15 cellular contexts compared by ENCODE assay signal in genomic region chr20:38471245-38471644, GRCh38. TPM values are rescaled to one million over a fixed set of nuclear protein-coding genes. Genes with fewer than 3 reads are reported as not detected.
DNase-seq lines count a peak whose midpoint lies in the region; ATAC-seq and TF ChIP-seq lines count a peak whose summit lies in the region.
"Had no signal": no experiment of that assay in that cellular context is flagged by ENCODE, and none has a peak within 500 bp of the region (broad histone marks: within the 10 kb centered on the region; RNA-seq: fewer than 3 reads in every experiment).

No MANE protein-coding gene starts in this region.

- H3K4me1 Mint-ChIP-seq in CD4-positive, alpha-beta T cell (ENCODE audit: low read depth), result peaks cover 43% of the 10 kb centered on the region
- H3K4me1 Mint-ChIP-seq in chondrocyte (ENCODE audit: low read depth), result peaks cover 32% of the 10 kb centered on the region
- H3K4me1 Mint-ChIP-seq in nephron, result peaks cover 21% of the 10 kb centered on the region

- TF ChIP-seq CTCF in CD4-positive, alpha-beta T cell (IDR thresholded peaks at IDR 0.05), result no peak
- no peak for TF ChIP-seq CTCF in chondrocyte (IDR thresholded peaks at IDR 0.05)
- TF ChIP-seq CTCF in nephron (IDR thresholded peaks at IDR 0.05; ENCODE audit: unreplicated experiment in 3 of 3), result no peak

- no peak for DNase-seq in CD4-positive, alpha-beta T cell
- DNase-seq in HT-29 (ENCODE audit: low spot score) (peak; percentile 42), chondrocyte (ENCODE audit: low spot score) (no peak), left ventricle myocardium superior (no peak), NCI-H2227 treated with DMSO at 0.1 percent for 48 hours (lab: John Stamatoyannopoulos, UW) (no peak)
- DNase-seq in NK-92 treated with Interleukin-12 subunit alpha and Interleukin-12 subunit beta, amount 100 ng/mL, for 24 hours (lab: John Stamatoyannopoulos, UW), result no peak
- DNase-seq: activated CD4-positive, alpha-beta T cell treated with anti-CD3 and anti-CD28 coated beads for 1 hour; activated T-cell treated with anti-CD3 and anti-CD28 coated beads, Interleukin-2, amount 50 U/mL, for 24 hours; HCEC 1CT; mesendoderm; NCI-H1694 treated with DMSO at 0.1 percent for 48 hours; NCI-H524 treated with DMSO at 0.1 percent for 48 hours; pancreas had no signal

- H3K27ac Mint-ChIP-seq in CD4-positive, alpha-beta T cell, result peak overlapping the region; percentile 88
- H3K27ac Mint-ChIP-seq in chondrocyte (ENCODE audit: unreplicated experiment) (peak overlapping the region; percentile 14), nephron (peak overlapping the region in 1 of 3 experiments; percentile 28)

- intact Hi-C loops in CD4-positive, alpha-beta T cell (cut with DNase I, micrococcal nuclease), result loop anchor here (5.0 to 10.0 kb wide), 5 partner anchors 276 to 1294 kb away; partner anchors contain the start of genes ACTR5 (in 1 of the 2), CTNNBL1 (in 1 of the 2), DHX35 (in 1 of the 2) and MROH8 (in 1 of the 2)
- intact Hi-C loops in left ventricle myocardium superior (cut with micrococcal nuclease), result no loop called here

- peak overlapping the region; percentile 89 for H3K4me3 Mint-ChIP-seq in CD4-positive, alpha-beta T cell
- H3K4me3 Mint-ChIP-seq in chondrocyte (ENCODE audit: unreplicated experiment) (no peak overlapping the region), nephron (peak overlapping the region; percentile 36 to 72 (median 71))

- no peaks in the 10 kb centered on the region for H3K27me3 ChIP-seq in CD4-positive, alpha-beta T cell (ENCODE audit: control insufficient read depth, insufficient read depth, low read length)
- H3K27me3 ChIP-seq: pancreas had no signal

- no peaks in the 10 kb centered on the region for H3K9me3 Mint-ChIP-seq in CD4-positive, alpha-beta T cell
- H3K9me3 Mint-ChIP-seq in chondrocyte (ENCODE audit: low read depth) (no peaks in the 10 kb centered on the region), nephron (no peaks in the 10 kb centered on the region)
- H3K9me3 Mint-ChIP-seq: activated T-cell treated with anti-CD3 and anti-CD28 coated beads, Interleukin-2, amount 50 U/mL, for 24 hours had no signal

- POLR2A ChIA-PET in CD4-positive, alpha-beta T cell (lab: Charles Lee), result interaction anchor here (4.0 kb wide), 1 partner anchor 36 kb away, joined by 56 read pairs; the partner anchor contains the start of gene SNHG17

- no peaks in the 10 kb centered on the region for H3K27me3 Mint-ChIP-seq in CD4-positive, alpha-beta T cell
- peaks cover 3% of the 10 kb centered on the region for H3K27me3 Mint-ChIP-seq in chondrocyte (ENCODE audit: low read depth)
- peaks cover 15% of the 10 kb centered on the region for H3K27me3 Mint-ChIP-seq in nephron (ENCODE audit: low read depth)
- H3K27me3 Mint-ChIP-seq: activated T-cell treated with anti-CD3 and anti-CD28 coated beads, Interleukin-2, amount 50 U/mL, for 24 hours had no signal

- peaks cover 19% of the 10 kb centered on the region for H3K36me3 Mint-ChIP-seq in CD4-positive, alpha-beta T cell (ENCODE audit: low read depth)
- no peaks in the 10 kb centered on the region for H3K36me3 Mint-ChIP-seq in chondrocyte (ENCODE audit: low read depth)
- H3K36me3 Mint-ChIP-seq in nephron (ENCODE audit: low read depth), result peaks cover 3% of the 10 kb centered on the region

- CTCF ChIA-PET in CD4-positive, alpha-beta T cell (lab: Charles Lee), result interaction anchor here (3.4 to 5.4 kb wide), 2 partner anchors 24 to 36 kb away, joined by 32 to 52 read pairs; partner anchors contain the start of gene SNHG17

- no peak overlapping the region for H3K27ac ChIP-seq in CD4-positive, alpha-beta T cell (ENCODE audit: low read depth, low read length)

- no peaks in the 10 kb centered on the region for H3K9me3 ChIP-seq in CD4-positive, alpha-beta T cell (ENCODE audit: control insufficient read depth, low read length)
- H3K9me3 ChIP-seq: pancreas had no signal

- no peak for ATAC-seq in CD4-positive, alpha-beta T cell (ENCODE audit: poor library complexity)
- ATAC-seq in left ventricle myocardium superior (no peak), GM21737 (IDR thresholded peaks at IDR 0.05; ENCODE audit: unreplicated experiment) (no peak)

RNA-seq across cellular contexts. Expression of gene RALGAPB, which starts 1.4 kb away (rescaled TPM):
- total RNA-seq in CD4-positive, alpha-beta T cell, result 10 to 100 TPM; 30.4 to 31.9 TPM
- 18.4 and 20.0 TPM in 2 replicates for total RNA-seq in HT-29 (2014; rRNA removed; shearing (Covaris generic))
- total RNA-seq in chondrocyte, result 29.5 to 35.5 TPM (median 32.6 TPM) in 3 replicates
- total RNA-seq in left ventricle myocardium superior, result 22.4 TPM

RNA-seq across cellular contexts. Expression of gene SNHG17, which starts 36.1 kb away (rescaled TPM):
- 10 to 100 TPM; 94.1 to 99.3 TPM for total RNA-seq in CD4-positive, alpha-beta T cell
- 54.7 and 58.4 TPM in 2 replicates for total RNA-seq in HT-29 (2014; rRNA removed; shearing (Covaris generic))
- total RNA-seq in chondrocyte, result 20.8 to 24.1 TPM (median 23.6 TPM) in 3 replicates
- 5.0 TPM for total RNA-seq in left ventricle myocardium superior
